1 cellular context compared by ENCODE assay signal in genomic region chr20:58209652-58210397, GRCh38.
A peak's percentile ranks its signal among the peaks of the same experiment; 100 is the strongest.
TF ChIP-seq lines count a peak whose summit lies in the region.

No MANE protein-coding gene starts in this region.

TF ChIP-seq in K562, 482 proteins besides CTCF, POLR2A, EP300 and RAD21 (continued from another document and continues in another):
- TF ChIP-seq ZBTB2 (IDR thresholded peaks at IDR 0.05) (no peak), ZNF41 (CRISPR knock-in tag; conservative IDR thresholded peaks at IDR 0.05) (no peak), ZNF79 (CRISPR knock-in tag; IDR thresholded peaks at IDR 0.05; ENCODE audit: low read depth) (no peak), ZNF134 (CRISPR knock-in tag; conservative IDR thresholded peaks at IDR 0.05) (no peak), KHSRP (IDR thresholded peaks at IDR 0.05) (no peak), RHOXF2B (CRISPR knock-in tag; conservative IDR thresholded peaks at IDR 0.05) (no peak), PCBP2 (IDR thresholded peaks at IDR 0.05; ENCODE audit: low read depth, low read length, poor library complexity, severe bottlenecking) (no peak), HOXB6 (CRISPR knock-in tag; IDR thresholded peaks at IDR 0.05; ENCODE audit: borderline replicate concordance) (no peak), ZFP30 (CRISPR knock-in tag; IDR thresholded peaks at IDR 0.05; ENCODE audit: borderline replicate concordance) (no peak), ZHX1 (conservative IDR thresholded peaks at IDR 0.05; ENCODE audit: low read length) (no peak), ZNF121 (CRISPR knock-in tag; conservative IDR thresholded peaks at IDR 0.05) (no peak), MED1 (CRISPR knock-in tag; IDR thresholded peaks at IDR 0.05; ENCODE audit: borderline replicate concordance) (no peak), ARNT (IDR thresholded peaks at IDR 0.05) (no peak), FOS (IDR thresholded peaks at IDR 0.05; ENCODE audit: extremely low read depth, insufficient read length) (no peak), ZNF655 (CRISPR knock-in tag; IDR thresholded peaks at IDR 0.05) (no peak), ID3 (CRISPR knock-in tag; IDR thresholded peaks at IDR 0.05) (no peak), ID3 (tag; IDR thresholded peaks at IDR 0.05) (no peak), HNRNPLL (IDR thresholded peaks at IDR 0.05; ENCODE audit: low read depth, low read length, poor library complexity, severe bottlenecking) (peak; percentile 35), POLR3A (IDR thresholded peaks at IDR 0.05; ENCODE audit: borderline replicate concordance, extremely low read depth, insufficient read depth, insufficient read length) (no peak), MAFK (IDR thresholded peaks at IDR 0.05; ENCODE audit: low read length) (peak; percentile 43; the same call in 1 of the 2 replicates), PHB (CRISPR knock-in tag; IDR thresholded peaks at IDR 0.05) (no peak), ZNF511 (CRISPR knock-in tag; IDR thresholded peaks at IDR 0.05) (no peak), ESRRB (CRISPR knock-in tag; IDR thresholded peaks at IDR 0.05; ENCODE audit: borderline replicate concordance) (no peak), SREBF1 (IDR thresholded peaks at IDR 0.05; ENCODE audit: borderline replicate concordance, low read depth, low read length) (no peak), NR2C2 (CRISPR knock-in tag; IDR thresholded peaks at IDR 0.05) (no peak), NR2C2 (tag; IDR thresholded peaks at IDR 0.05) (no peak), ZKSCAN3 (CRISPR knock-in tag; IDR thresholded peaks at IDR 0.05) (no peak), HMG20A (CRISPR knock-in tag; conservative IDR thresholded peaks at IDR 0.05) (no peak), NFYB (IDR thresholded peaks at IDR 0.05; ENCODE audit: extremely low read depth, insufficient read length) (no peak), HCFC1 (IDR thresholded peaks at IDR 0.05; ENCODE audit: low read depth, low read length) (peak; percentile 47), ZEB2 (IDR thresholded peaks at IDR 0.05) (no peak; the same call in 1 of the 2 replicates), POLR3G (IDR thresholded peaks at IDR 0.05; ENCODE audit: extremely low read depth, insufficient read length, insufficient replicate concordance) (no peak), TCF7L2 (IDR thresholded peaks at IDR 0.05; ENCODE audit: low read depth, low read length) (no peak), NFE2L1 (tag; IDR thresholded peaks at IDR 0.05; ENCODE audit: borderline replicate concordance, low read depth) (no peak), PRPF4 (IDR thresholded peaks at IDR 0.05; ENCODE audit: insufficient read depth, low read depth, low read length, poor library complexity, severe bottlenecking) (peak; percentile 35), HDAC1 (IDR thresholded peaks at IDR 0.05) (no peak), ETV6 (IDR thresholded peaks at IDR 0.05; ENCODE audit: borderline replicate concordance in 1 of 2, low read depth in 2 of 2, low read length in 1 of 2) (no peak), ETV6 (CRISPR knock-in tag; IDR thresholded peaks at IDR 0.05; ENCODE audit: borderline replicate concordance) (no peak), MBD2 (IDR thresholded peaks at IDR 0.05; ENCODE audit: borderline replicate concordance, low read depth) (no peak), THAP7 (CRISPR knock-in tag; IDR thresholded peaks at IDR 0.05) (no peak), MTA1 (IDR thresholded peaks at IDR 0.05; ENCODE audit: borderline replicate concordance) (no peak), ZNF518B (CRISPR knock-in tag; IDR thresholded peaks at IDR 0.05) (no peak), ATF7 (IDR thresholded peaks at IDR 0.05) (no peak), ATF3 (IDR thresholded peaks at IDR 0.05) (no peak), ATF3 (CRISPR knock-in tag; conservative IDR thresholded peaks at IDR 0.05) (0 out of 2 replicates have a peak, but pooled peaks have one; percentile 39), ZNF224 (CRISPR knock-in tag; IDR thresholded peaks at IDR 0.05) (no peak), NFRKB (IDR thresholded peaks at IDR 0.05; ENCODE audit: low read depth) (no peak), BCOR (IDR thresholded peaks at IDR 0.05) (no peak), ZNF830 (CRISPR knock-in tag; IDR thresholded peaks at IDR 0.05) (no peak), IRF9 (tag; IDR thresholded peaks at IDR 0.05) (no peak), SIX5 (IDR thresholded peaks at IDR 0.05; ENCODE audit: borderline replicate concordance in 1 of 2, insufficient read depth in 1 of 2, low read depth in 1 of 2, low read length in 2 of 2) (no peak), ZNF408 (CRISPR knock-in tag; IDR thresholded peaks at IDR 0.05; ENCODE audit: low read depth) (no peak), RFX5 (IDR thresholded peaks at IDR 0.05; ENCODE audit: low read depth, low read length) (no peak), CLOCK (CRISPR knock-in tag; IDR thresholded peaks at IDR 0.05; ENCODE audit: borderline replicate concordance) (no peak), ZNF436 (CRISPR knock-in tag; IDR thresholded peaks at IDR 0.05) (no peak)
